19 cellular contexts compared by ENCODE assay signal in the genomic region with DNA sequence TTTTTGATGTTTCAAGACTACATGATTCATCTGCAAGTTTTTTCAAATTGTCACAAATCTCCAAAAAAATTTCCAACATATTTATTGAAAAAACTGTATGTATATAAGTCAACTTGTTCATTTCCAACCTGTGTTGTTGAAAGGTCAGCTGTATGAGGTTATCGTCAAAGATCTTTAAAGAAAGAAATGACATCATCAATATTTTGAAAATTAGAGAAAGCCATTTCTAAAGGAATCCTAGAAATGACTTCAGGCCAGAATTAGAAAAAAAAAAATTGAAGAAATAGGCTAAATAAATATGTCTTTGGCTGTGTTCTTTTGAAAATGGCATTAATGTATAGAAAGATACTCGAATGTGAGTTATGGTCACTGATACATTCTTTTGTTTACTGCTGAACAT. TPM values are rescaled to one million over a fixed set of nuclear protein-coding genes. Genes with fewer than 3 reads are reported as not detected.
DNase-seq lines count a peak whose midpoint lies in the region; FAIRE-seq and TF ChIP-seq lines count a peak whose summit lies in the region.
"Had no signal": no experiment of that assay in that cellular context is flagged by ENCODE, and none has a peak within 500 bp of the region (broad histone marks: within the 10 kb centered on the region; RNA-seq: fewer than 3 reads in every experiment).

No MANE protein-coding gene starts in this region.

- DNase-seq in GM19239 (ENCODE audit: insufficient read length, low spot score) = no peak
- DNase-seq in small intestine = no peak
- DNase-seq in RWPE1 (ENCODE audit: low spot score) = no peak
- DNase-seq in frontal cortex (ENCODE audit: low spot score in 2 of 2) = no peak
- DNase-seq: ACHN; BE2C; C1 segment of cervical spinal cord; CD4-positive, CD25-positive, alpha-beta regulatory T cell; CD8-positive, alpha-beta memory T cell; COR-L47; DMS 273 treated with DMSO at 0.1 percent for 48 hours; DMS53; DND-41; EL; GOT3; H7 had no signal

- H3K27ac ChIP-seq in HEK293 (ENCODE audit: extremely low read depth, low read depth, low read length) (no peak overlapping the region), small intestine (ENCODE audit: low read depth in 1 of 2, low read length in 1 of 2) (no peak overlapping the region), RWPE1 (no peak overlapping the region)

- H3K4me3 ChIP-seq in HEK293 (ENCODE audit: low read depth, low read length) (no peak overlapping the region), small intestine (ENCODE audit: low read depth in 1 of 2, low read length in 2 of 2) (no peak overlapping the region)

- 87 to 99% (median 89%) methylated on average over 2 of the region's 2 CpGs for WGBS in small intestine, 3 donors

- H3K4me1 ChIP-seq in HEK293 (ENCODE audit: control insufficient read depth, insufficient read depth, low read length) (peaks cover 8% of the 10 kb centered on the region), small intestine (ENCODE audit: control insufficient read depth in 2 of 2, insufficient read depth in 1 of 2, low read depth in 1 of 2, low read length in 1 of 2) (peaks cover 0 to 5% of the 10 kb centered on the region in 2 donors)
- H3K4me1 ChIP-seq: BE2C had no signal

- H3K9me3 ChIP-seq in HEK293 (ENCODE audit: control insufficient read depth, insufficient read depth, low read depth, low read length) (no peaks in the 10 kb centered on the region), small intestine (ENCODE audit: control insufficient read depth, low read depth) (no peaks in the 10 kb centered on the region)
- H3K9me3 ChIP-seq: BE2C had no signal

- no peaks in the 10 kb centered on the region for H3K36me3 ChIP-seq in HEK293 (ENCODE audit: control insufficient read depth in 2 of 2, insufficient read depth in 1 of 2, low read length in 2 of 2)
- no peaks in the 10 kb centered on the region for H3K36me3 ChIP-seq in small intestine (ENCODE audit: control insufficient read depth in 2 of 2, insufficient read depth in 2 of 2, low read length in 2 of 2)
- H3K36me3 ChIP-seq: BE2C had no signal

- POLR2A ChIA-PET in HEK293 (lab: Yijun Ruan, JAX) (no interaction called here), RWPE1 (lab: Yijun Ruan, JAX; ENCODE audit: low non-redundant PET) (no interaction called here)

- CTCF ChIA-PET in HEK293 (lab: Yijun Ruan, JAX) (no interaction called here), RWPE1 (lab: Yijun Ruan, JAX) (interaction anchor here (0.7 kb wide), 1 partner anchor 1120 kb away, joined by 3 read pairs; no protein-coding TSS in a partner anchor)

- peak; percentile 49 for FAIRE-seq in GM19239 (lab: Jason Lieb, UNC)
- FAIRE-seq in endometrium (lab: Jason Lieb, UNC) = peak; percentile 39
- peak; percentile 68 for FAIRE-seq in small intestine (lab: Jason Lieb, UNC)
- no peak for FAIRE-seq in frontal cortex (lab: Jason Lieb, UNC)
- FAIRE-seq: GM12891 had no signal

- no peaks in the 10 kb centered on the region for H3K27me3 ChIP-seq in small intestine (ENCODE audit: control insufficient read depth in 2 of 2, insufficient read depth in 2 of 2, low read length in 2 of 2)
- H3K27me3 ChIP-seq: BE2C had no signal

- TF ChIP-seq CTCF in HEK293 (tag by site-specific recombination; IDR thresholded peaks at IDR 0.05) = no peak
- TF ChIP-seq CTCF in RWPE1 (conservative IDR thresholded peaks at IDR 0.05; ENCODE audit: low read depth) = no peak

TF ChIP-seq in HEK293, 187 proteins besides CTCF, POLR2A, EP300 and RAD21:
- no peak for TF ChIP-seq ZBTB8A (tag by site-specific recombination; IDR thresholded peaks at IDR 0.05)
- TF ChIP-seq, protein P1, sequence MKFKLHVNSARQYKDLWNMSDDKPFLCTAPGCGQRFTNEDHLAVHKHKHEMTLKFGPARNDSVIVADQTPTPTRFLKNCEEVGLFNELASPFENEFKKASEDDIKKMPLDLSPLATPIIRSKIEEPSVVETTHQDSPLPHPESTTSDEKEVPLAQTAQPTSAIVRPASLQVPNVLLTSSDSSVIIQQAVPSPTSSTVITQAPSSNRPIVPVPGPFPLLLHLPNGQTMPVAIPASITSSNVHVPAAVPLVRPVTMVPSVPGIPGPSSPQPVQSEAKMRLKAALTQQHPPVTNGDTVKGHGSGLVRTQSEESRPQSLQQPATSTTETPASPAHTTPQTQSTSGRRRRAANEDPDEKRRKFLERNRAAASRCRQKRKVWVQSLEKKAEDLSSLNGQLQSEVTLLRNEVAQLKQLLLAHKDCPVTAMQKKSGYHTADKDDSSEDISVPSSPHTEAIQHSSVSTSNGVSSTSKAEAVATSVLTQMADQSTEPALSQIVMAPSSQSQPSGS (tag by site-specific recombination; IDR thresholded peaks at IDR 0.05; ENCODE audit: low read depth) = peak; percentile 84

RNA-seq across cellular contexts. Expression of gene RNF146, which starts 6.8 kb away (rescaled TPM):
- polyA plus RNA-seq in small intestine = 10 to 100 TPM; 15.1 to 27.1 (median 20.0) TPM
- 121 TPM for total RNA-seq in frontal cortex
